ENCODE assay signal across 15 cellular contexts in the genomic region with DNA sequence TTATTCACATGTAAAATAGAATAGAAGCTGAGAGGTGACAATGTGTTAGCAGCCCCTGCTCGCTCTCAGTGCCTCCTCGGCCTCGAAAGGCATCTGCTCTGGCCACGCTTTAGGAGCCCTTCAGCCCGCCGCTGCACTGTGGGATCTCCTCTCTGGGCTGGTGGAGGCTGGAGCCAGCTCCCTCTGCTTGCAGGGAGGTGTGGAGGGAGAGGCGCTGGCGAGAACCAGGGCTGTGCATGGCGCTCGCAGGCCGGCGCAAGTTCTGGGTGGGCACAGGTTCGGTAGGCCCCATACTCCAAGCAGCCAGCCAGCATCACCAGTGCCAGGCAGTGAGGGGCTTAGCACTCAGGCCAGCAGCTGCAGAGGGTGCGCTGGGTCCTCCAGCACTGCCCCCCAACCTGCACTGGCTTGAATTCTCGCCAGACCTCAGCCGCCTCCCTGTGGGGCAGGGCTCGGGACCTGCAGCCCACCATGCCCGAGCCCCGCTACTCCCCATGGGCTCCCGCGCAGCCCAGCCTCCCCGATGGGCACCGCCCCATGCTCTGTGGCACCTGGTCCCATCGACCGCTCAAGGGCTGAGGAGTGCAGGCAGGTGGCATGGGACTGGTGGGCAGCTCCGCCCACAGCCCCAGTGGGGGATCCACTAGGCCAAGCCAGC.
DNase-seq lines count a peak whose midpoint lies in the region; ATAC-seq, FAIRE-seq and TF ChIP-seq lines count a peak whose summit lies in the region.
"Had no signal": no experiment of that assay in that cellular context is flagged by ENCODE, and none has a peak within 500 bp of the region (broad histone marks: within the 10 kb centered on the region; RNA-seq: fewer than 3 reads in every experiment).

No MANE protein-coding gene starts in this region.

- H3F3A ChIP-seq in neural progenitor cell (ENCODE audit: low read depth), result no peaks in the 10 kb centered on the region

- no peak for FAIRE-seq in H1 (lab: Jason Lieb, UNC)
- FAIRE-seq: A549, GM12878, GM18507 had no signal

- peaks cover 28% of the 10 kb centered on the region for H3K9me3 Mint-ChIP-seq in WTC11
- H3K9me3 Mint-ChIP-seq in osteocyte (ENCODE audit: unreplicated experiment), result peaks cover 5% of the 10 kb centered on the region
- H3K9me3 Mint-ChIP-seq in neural progenitor cell, result peaks cover under 1% of the 10 kb centered on the region
- H3K9me3 Mint-ChIP-seq in activated naive CD4-positive, alpha-beta T cell treated with anti-CD3 and anti-CD28 coated beads for 36 hours, result peaks cover 7% of the 10 kb centered on the region

- POLR2A ChIA-PET in WTC11 (lab: Charles Lee) (no interaction called here), H1 (lab: Charles Lee; ENCODE audit: partially characterized antibody) (no interaction called here)

- H3K36me3 ChIP-seq in H1 (ENCODE audit: control insufficient read depth in 2 of 4, insufficient read depth in 4 of 4, low read length in 3 of 4) (no peaks in the 10 kb centered on the region), aorta (ENCODE audit: control insufficient read depth in 1 of 2, insufficient read depth in 2 of 2, low read length in 1 of 2) (no peaks in the 10 kb centered on the region), neural progenitor cell (no peaks in the 10 kb centered on the region)
- H3K36me3 ChIP-seq: BE2C had no signal

- WGBS in H1 (ENCODE audit: extremely low coverage in 1 of 2, insufficient coverage in 1 of 2, insufficient read length in 1 of 2, insufficient replicate concordance in 2 of 2, low coverage in 1 of 2, low lambda C conversion rate in 2 of 2, missing lambda C conversion rate in 1 of 2), 2 experiments, result 96% methylated on average over 25 of the region's 26 CpGs; no CpG with 5 or more reads in 1 of the 2 experiments
- 96 to 97% methylated on average over 26 of the region's 26 CpGs for WGBS in aorta, 2 donors

- H4K20me1 ChIP-seq in H1 (replicated peaks in 1 of 2; ENCODE audit: control insufficient read depth in 1 of 2, insufficient read depth in 2 of 2, low read length in 2 of 2), result no peaks in the 10 kb centered on the region
- no peaks in the 10 kb centered on the region for H4K20me1 ChIP-seq in neural progenitor cell (ENCODE audit: low read depth)

- no peak overlapping the region for H3K14ac ChIP-seq in H1 (ENCODE audit: insufficient read length)

- peak; percentile 50; the same call in 1 of the 2 replicates for ATAC-seq in WTC11
- ATAC-seq in aorta (ENCODE audit: low FRiP score), result peak; percentile 44
- ATAC-seq: A549, GM12878 had no signal

- H3K27me3 Mint-ChIP-seq in WTC11 (ENCODE audit: low read depth) (no peaks in the 10 kb centered on the region), osteocyte (ENCODE audit: unreplicated experiment) (no peaks in the 10 kb centered on the region), neural progenitor cell (ENCODE audit: insufficient read depth, low read depth) (no peaks in the 10 kb centered on the region)
- H3K27me3 Mint-ChIP-seq in activated naive CD4-positive, alpha-beta T cell treated with anti-CD3 and anti-CD28 coated beads for 36 hours (ENCODE audit: low read depth), result no peaks in the 10 kb centered on the region
- H3K27me3 Mint-ChIP-seq: CD4-positive, alpha-beta memory T cell had no signal

- peak overlapping the region; percentile 66; the same call in 1 of the 2 replicates for H2AFZ ChIP-seq in H1 (ENCODE audit: low read length)
- no peak overlapping the region for H2AFZ ChIP-seq in neural progenitor cell (replicated peaks)
- H2AFZ ChIP-seq: GM23248 had no signal

- H3K79me2 ChIP-seq in H1 (ENCODE audit: control insufficient read depth in 1 of 2, insufficient read depth in 2 of 2, low read length in 2 of 2) (no peaks in the 10 kb centered on the region), neural progenitor cell (ENCODE audit: low read depth) (no peaks in the 10 kb centered on the region)

- H3K9me3 ChIP-seq in H1 (ENCODE audit: insufficient read depth in 2 of 2, low read depth in 1 of 2, low read length in 1 of 2) (peaks cover 0 to 7% of the 10 kb centered on the region in 2 experiments; a peak in 1 of 4 replicates), aorta (ENCODE audit: control insufficient read depth, low read length) (no peaks in the 10 kb centered on the region), neural progenitor cell (ENCODE audit: low read depth) (no peaks in the 10 kb centered on the region)
- H3K9me3 ChIP-seq: A549, BE2C had no signal

- no peak for TF ChIP-seq RAD21 in H1 (IDR thresholded peaks at IDR 0.05 in 1 of 2, conservative IDR thresholded peaks at IDR 0.05 in 1 of 2; ENCODE audit: low read depth in 2 of 2, low read length in 2 of 2)

- intact Hi-C loops in aorta (cut with DNase I), result no loop called here
- intact Hi-C loops in activated naive CD4-positive, alpha-beta T cell treated with anti-CD3 and anti-CD28 coated beads for 36 hours (cut with micrococcal nuclease), result no loop called here

- CTCF ChIA-PET in WTC11 (lab: Charles Lee) (no interaction called here), H1 (lab: Charles Lee; ENCODE audit: partially characterized antibody) (no interaction called here)
- CTCF ChIA-PET in activated naive CD4-positive, alpha-beta T cell treated with anti-CD3 and anti-CD28 coated beads for 36 hours (lab: Charles Lee), result no interaction called here

- H3K27ac Mint-ChIP-seq in WTC11, result no peak overlapping the region
- H3K27ac Mint-ChIP-seq in osteocyte (ENCODE audit: unreplicated experiment), result no peak overlapping the region
- H3K27ac Mint-ChIP-seq in neural progenitor cell, result no peak overlapping the region
- no peak overlapping the region for H3K27ac Mint-ChIP-seq in activated naive CD4-positive, alpha-beta T cell treated with anti-CD3 and anti-CD28 coated beads for 36 hours
- H3K27ac Mint-ChIP-seq: CD4-positive, alpha-beta memory T cell; H9 had no signal

- no peak overlapping the region for H2BK12ac ChIP-seq in H1 (ENCODE audit: low read depth, low read length)

- H4K5ac ChIP-seq in H1 (ENCODE audit: insufficient read length, low read depth, low read length), result no peak overlapping the region

- H2AK5ac ChIP-seq in H1 (ENCODE audit: low read depth, low read length), result no peak overlapping the region

- no peak for TF ChIP-seq POLR2A in H1 (IDR thresholded peaks at IDR 0.05; ENCODE audit: control extremely low read depth in 1 of 2, low read depth in 2 of 2, low read length in 2 of 2)

- no peak overlapping the region for H3K18ac ChIP-seq in H1 (ENCODE audit: extremely low read depth, low read length)

- TF ChIP-seq EP300 in H1 (IDR thresholded peaks at IDR 0.05; ENCODE audit: borderline replicate concordance in 1 of 2, low read depth in 2 of 2, low read length in 2 of 2), result no peak

- peaks cover 6% of the 10 kb centered on the region for H3K4me1 Mint-ChIP-seq in WTC11
- no peaks in the 10 kb centered on the region for H3K4me1 Mint-ChIP-seq in osteocyte (ENCODE audit: unreplicated experiment)
- no peaks in the 10 kb centered on the region for H3K4me1 Mint-ChIP-seq in neural progenitor cell
- H3K4me1 Mint-ChIP-seq in activated naive CD4-positive, alpha-beta T cell treated with anti-CD3 and anti-CD28 coated beads for 36 hours (ENCODE audit: low read depth), result no peaks in the 10 kb centered on the region
- H3K4me1 Mint-ChIP-seq: CD4-positive, alpha-beta memory T cell had no signal

- H3K4me2 ChIP-seq in H1 (ENCODE audit: insufficient read depth in 1 of 2, low read depth in 2 of 2, low read length in 2 of 2), result no peak overlapping the region
- H3K4me2 ChIP-seq in neural progenitor cell, result no peak overlapping the region
- H3K4me2 ChIP-seq: A549 had no signal

- H3K36me3 Mint-ChIP-seq in WTC11, result peaks cover 10% of the 10 kb centered on the region
- H3K36me3 Mint-ChIP-seq in osteocyte (ENCODE audit: unreplicated experiment), result no peaks in the 10 kb centered on the region
- H3K36me3 Mint-ChIP-seq in neural progenitor cell, result no peaks in the 10 kb centered on the region
- H3K36me3 Mint-ChIP-seq in activated naive CD4-positive, alpha-beta T cell treated with anti-CD3 and anti-CD28 coated beads for 36 hours (ENCODE audit: low read depth), result no peaks in the 10 kb centered on the region
- H3K36me3 Mint-ChIP-seq: CD4-positive, alpha-beta memory T cell had no signal

- TF ChIP-seq CTCF in WTC11 (IDR thresholded peaks at IDR 0.05), result no peak
- no peak for TF ChIP-seq CTCF in H1 (IDR thresholded peaks at IDR 0.05; ENCODE audit: control extremely low read depth in 1 of 3, insufficient read depth in 1 of 3, low read depth in 1 of 3, low read length in 3 of 3)
- no peak for TF ChIP-seq CTCF in osteocyte (IDR thresholded peaks at IDR 0.05)
- TF ChIP-seq CTCF in neural progenitor cell (IDR thresholded peaks at IDR 0.05), result no peak

- no peaks in the 10 kb centered on the region for H3K27me3 ChIP-seq in H1 (replicated peaks in 1 of 4; ENCODE audit: control insufficient read depth in 3 of 4, extremely low read depth in 1 of 4, insufficient read depth in 3 of 4, low read length in 3 of 4)
- H3K27me3 ChIP-seq in aorta (ENCODE audit: control insufficient read depth in 1 of 2, insufficient read depth in 2 of 2, low read length in 1 of 2), result no peaks in the 10 kb centered on the region
- no peaks in the 10 kb centered on the region for H3K27me3 ChIP-seq in neural progenitor cell
- H3K27me3 ChIP-seq: BE2C had no signal

- H2BK15ac ChIP-seq in H1 (ENCODE audit: low read length), result no peak overlapping the region

- H2BK20ac ChIP-seq in H1 (ENCODE audit: low read length), result no peak overlapping the region

- H3K23me2 ChIP-seq in H1 (ENCODE audit: low read depth, low read length), result no peaks in the 10 kb centered on the region

- H3K79me1 ChIP-seq in H1 (ENCODE audit: low read depth, low read length), result no peaks in the 10 kb centered on the region

- H2BK120ac ChIP-seq in H1 (replicated peaks; ENCODE audit: low read depth, low read length), result no peak overlapping the region

- no peak overlapping the region for H3K56ac ChIP-seq in H1 (replicated peaks; ENCODE audit: insufficient read length, low read depth, low read length)

- no peak overlapping the region for H4K91ac ChIP-seq in H1 (replicated peaks; ENCODE audit: insufficient read length, low read length)

- H3K9ac ChIP-seq in H1 (replicated peaks in 1 of 4; ENCODE audit: extremely low read depth in 1 of 4, low read depth in 3 of 4, low read length in 3 of 4) (no peak overlapping the region), neural progenitor cell (no peak overlapping the region)
- H3K9ac ChIP-seq: GM23248 had no signal

- no peak overlapping the region for H3K23ac ChIP-seq in H1 (ENCODE audit: insufficient read length)

- H2BK5ac ChIP-seq in H1 (ENCODE audit: low read depth, low read length), result no peak overlapping the region

- no peak overlapping the region for H3K4ac ChIP-seq in H1 (replicated peaks; ENCODE audit: insufficient read length, low read depth, low read length)

- H3K4me3 Mint-ChIP-seq in WTC11, result no peak overlapping the region
- H3K4me3 Mint-ChIP-seq in osteocyte (ENCODE audit: unreplicated experiment), result no peak overlapping the region
- H3K4me3 Mint-ChIP-seq in neural progenitor cell, result no peak overlapping the region
- H3K4me3 Mint-ChIP-seq in activated naive CD4-positive, alpha-beta T cell treated with anti-CD3 and anti-CD28 coated beads for 36 hours, result no peak overlapping the region
- H3K4me3 Mint-ChIP-seq: CD4-positive, alpha-beta memory T cell; H9 had no signal

- H4K8ac ChIP-seq in H1 (ENCODE audit: extremely low read depth, insufficient read depth, low read length), result peak overlapping the region; percentile 71

- DNase-seq in WTC11 (ENCODE audit: low spot score) (no peak), H1 (ENCODE audit: low read depth in 1 of 2, low spot score in 2 of 2) (no peak), osteocyte (ENCODE audit: extremely low spot score, unreplicated experiment) (peak; percentile 83), aorta (no peak), neural progenitor cell (ENCODE audit: low spot score) (no peak)
- DNase-seq in activated naive CD4-positive, alpha-beta T cell treated with anti-CD3 and anti-CD28 coated beads for 36 hours, result no peak
- DNase-seq: BE2C; CD4-positive, alpha-beta memory T cell; DMS79; GM23248; H9 had no signal

- H3K4me3 ChIP-seq in H1 (ENCODE audit: extremely low read depth in 1 of 4, insufficient read depth in 2 of 4, low read depth in 3 of 4, low read length in 4 of 4), result no peak overlapping the region
- no peak overlapping the region for H3K4me3 ChIP-seq in aorta (ENCODE audit: low read length in 2 of 2)
- H3K4me3 ChIP-seq in neural progenitor cell, result no peak overlapping the region
- H3K4me3 ChIP-seq: A549, GM12878, GM23248 had no signal

- no peak overlapping the region for H3K27ac ChIP-seq in H1 (ENCODE audit: low read depth, low read length)
- no peak overlapping the region for H3K27ac ChIP-seq in aorta (ENCODE audit: low read depth in 1 of 2, low read length in 2 of 2)
- no peak overlapping the region for H3K27ac ChIP-seq in neural progenitor cell
- H3K27ac ChIP-seq: A549, C4-2B, GM23248 had no signal

- H3K4me1 ChIP-seq in H1 (replicated peaks in 1 of 4; ENCODE audit: control insufficient read depth in 3 of 4, insufficient read depth in 4 of 4, low read length in 3 of 4), result no peaks in the 10 kb centered on the region; a peak in 1 of 7 replicates
- H3K4me1 ChIP-seq in aorta (ENCODE audit: control insufficient read depth in 1 of 2, insufficient read depth in 2 of 2, low read length in 2 of 2), result no peaks in the 10 kb centered on the region
- H3K4me1 ChIP-seq in neural progenitor cell, result no peaks in the 10 kb centered on the region
- H3K4me1 ChIP-seq: A549, BE2C had no signal
